ENCODE assay signal across 1 cellular context in genomic region chr6:166542580-166542912, GRCh38.
TF ChIP-seq lines count a peak whose summit lies in the region.

No MANE protein-coding gene starts in this region.

TF ChIP-seq in H1, 55 proteins besides CTCF, POLR2A, EP300 and RAD21 (continued from another document):
- TF ChIP-seq ATF2 (IDR thresholded peaks at IDR 0.05; ENCODE audit: low read length) (no peak), RXRA (IDR thresholded peaks at IDR 0.05; ENCODE audit: insufficient read depth, low read depth, low read length) (no peak), POLR2AphosphoS5 (IDR thresholded peaks at IDR 0.05; ENCODE audit: low read depth, low read length) (no peak), CEBPB (IDR thresholded peaks at IDR 0.05; ENCODE audit: low read depth, low read length) (no peak), SIRT6 (IDR thresholded peaks at IDR 0.05; ENCODE audit: low read length) (no peak), CTBP2 (IDR thresholded peaks at IDR 0.05; ENCODE audit: borderline replicate concordance, insufficient read depth, insufficient read length, low read length) (no peak), SP1 (IDR thresholded peaks at IDR 0.05; ENCODE audit: low read depth, low read length) (0 out of 2 replicates have a peak, but pooled peaks have one; percentile 46), ZNF274 (IDR thresholded peaks at IDR 0.05; ENCODE audit: borderline replicate concordance, extremely low read depth, low read length) (no peak), SP2 (IDR thresholded peaks at IDR 0.05; ENCODE audit: low read length) (no peak), ATF3 (IDR thresholded peaks at IDR 0.05; ENCODE audit: insufficient read depth, low read depth, low read length) (no peak), SUZ12 (IDR thresholded peaks at IDR 0.05; ENCODE audit: low read length) (no peak), CHD7 (IDR thresholded peaks at IDR 0.05; ENCODE audit: insufficient replicate concordance, low read length) (peak; percentile 49), KDM4A (IDR thresholded peaks at IDR 0.05; ENCODE audit: low read depth, low read length, severe bottlenecking) (no peak), BACH1 (IDR thresholded peaks at IDR 0.05; ENCODE audit: low read length) (no peak), E2F6 (IDR thresholded peaks at IDR 0.05) (no peak), GTF2F1 (IDR thresholded peaks at IDR 0.05; ENCODE audit: borderline replicate concordance, low read depth, low read length) (no peak), JUND (IDR thresholded peaks at IDR 0.05; ENCODE audit: low read length) (no peak), SP4 (IDR thresholded peaks at IDR 0.05; ENCODE audit: low read length) (no peak), USF2 (IDR thresholded peaks at IDR 0.05; ENCODE audit: low read length) (no peak), NANOG (IDR thresholded peaks at IDR 0.05; ENCODE audit: insufficient read depth, low read depth, low read length, poor library complexity, severe bottlenecking) (peak; percentile 44), ASH2L (IDR thresholded peaks at IDR 0.05; ENCODE audit: low read length) (peak; percentile 12), JUN (IDR thresholded peaks at IDR 0.05; ENCODE audit: low read depth, low read length) (no peak), HDAC6 (IDR thresholded peaks at IDR 0.05; ENCODE audit: low read depth, low read length) (no peak), POU5F1 (IDR thresholded peaks at IDR 0.05; ENCODE audit: low read depth, low read length) (no peak), GABPA (IDR thresholded peaks at IDR 0.05; ENCODE audit: borderline replicate concordance, insufficient read depth, low read length) (no peak), PHF8 (conservative IDR thresholded peaks at IDR 0.05; ENCODE audit: low read depth, low read length) (no peak), SIN3A (conservative IDR thresholded peaks at IDR 0.05 in 1 of 2, IDR thresholded peaks at IDR 0.05 in 1 of 2; ENCODE audit: low read depth in 1 of 2, low read length in 2 of 2) (0 out of 4 replicates have a peak, but pooled peaks have one; percentile 29 to 46), BCL11A (IDR thresholded peaks at IDR 0.05; ENCODE audit: low read depth in 2 of 2, low read length in 2 of 2) (no peak), CBX5 (IDR thresholded peaks at IDR 0.05; ENCODE audit: low read depth, low read length) (no peak), CBX8 (IDR thresholded peaks at IDR 0.05; ENCODE audit: borderline replicate concordance, low read depth, low read length) (no peak), BRCA1 (IDR thresholded peaks at IDR 0.05; ENCODE audit: low read depth, low read length) (no peak), MAX (IDR thresholded peaks at IDR 0.05) (no peak), SAP30 (IDR thresholded peaks at IDR 0.05; ENCODE audit: insufficient read depth, insufficient replicate concordance, low read length) (no peak), MAFK (IDR thresholded peaks at IDR 0.05; ENCODE audit: low read depth, low read length) (no peak), RFX5 (IDR thresholded peaks at IDR 0.05; ENCODE audit: borderline replicate concordance, low read depth, low read length) (no peak), KDM1A (IDR thresholded peaks at IDR 0.05; ENCODE audit: borderline replicate concordance, low read length) (no peak), HDAC2 (IDR thresholded peaks at IDR 0.05; ENCODE audit: borderline replicate concordance in 1 of 2, low read depth in 2 of 2, low read length in 2 of 2) (no peak), CHD1 (IDR thresholded peaks at IDR 0.05; ENCODE audit: low read depth, low read length) (no peak), TAF1 (IDR thresholded peaks at IDR 0.05; ENCODE audit: low read depth, low read length) (no peak), NRF1 (IDR thresholded peaks at IDR 0.05; ENCODE audit: low read depth, low read length) (no peak), SIX5 (IDR thresholded peaks at IDR 0.05; ENCODE audit: low read depth, low read length) (no peak), TCF12 (IDR thresholded peaks at IDR 0.05; ENCODE audit: low read depth, low read length) (0 out of 2 replicates have a peak, but pooled peaks have one; percentile 46)
